23 cellular contexts compared by ENCODE assay signal in genomic region chr11:118313242-118313641, GRCh38. TPM values are rescaled to one million over a fixed set of nuclear protein-coding genes. Genes with fewer than 3 reads are reported as not detected.
DNase-seq lines count a peak whose midpoint lies in the region; ATAC-seq, FAIRE-seq and TF ChIP-seq lines count a peak whose summit lies in the region.
"Had no signal": no experiment of that assay in that cellular context is flagged by ENCODE, and none has a peak within 500 bp of the region (broad histone marks: within the 10 kb centered on the region; RNA-seq: fewer than 3 reads in every experiment).

No MANE protein-coding gene starts in this region.

- H3K4me1 ChIP-seq in BLaER1 treated with 17β-estradiol and CSF1 and Interleukin-3, amounts not matched to agents 10 nM and 100 nM, result peaks cover 51 to 63% (median 61%) of the 10 kb centered on the region in 10 experiments
- H3K4me1 ChIP-seq in DOHH2 (ENCODE audit: control insufficient read depth, low read length) (peaks cover 75% of the 10 kb centered on the region), Peyer's patch (peaks cover 0 to 27% (median 12%) of the 10 kb centered on the region in 4 donors)

- H3K27ac ChIP-seq in BLaER1 treated with 17β-estradiol and CSF1 and Interleukin-3, amounts not matched to agents 10 nM and 100 nM, result peak overlapping the region in 7 of 11 experiments; percentile 42 to 88 (median 71); a peak in 10 of 22 replicates
- H3K27ac ChIP-seq in DOHH2 (ENCODE audit: low read depth, low read length) (peak overlapping the region; percentile 100), Peyer's patch (no peak overlapping the region)
- H3K27ac ChIP-seq: SK-N-MC had no signal

- no peaks in the 10 kb centered on the region for H3K27me3 Mint-ChIP-seq in T-helper 17 cell
- peaks cover 3 to 13% (median 5%) of the 10 kb centered on the region in 3 donors for H3K27me3 Mint-ChIP-seq in immature natural killer cell (ENCODE audit: low read depth in 3 of 3)

- H3K9me2 ChIP-seq in DOHH2 (replicated peaks; ENCODE audit: control insufficient read depth, low read length), result no peaks in the 10 kb centered on the region

- H3K4me3 Mint-ChIP-seq in T-helper 17 cell, result no peak overlapping the region
- H3K4me3 Mint-ChIP-seq in immature natural killer cell, result no peak overlapping the region
- H3K4me3 Mint-ChIP-seq: WTC11 had no signal

- H3K4me3 ChIP-seq in BLaER1 treated with 17β-estradiol and CSF1 and Interleukin-3, amounts not matched to agents 10 nM and 100 nM, result no peak overlapping the region
- peak overlapping the region; percentile 71 for H3K4me3 ChIP-seq in DOHH2 (ENCODE audit: low read length)
- H3K4me3 ChIP-seq in Peyer's patch, result no peak overlapping the region
- H3K4me3 ChIP-seq: SK-N-MC had no signal

- peaks cover 0 to 1% (median 0%) of the 10 kb centered on the region in 6 donors for H3K9me3 Mint-ChIP-seq in immature natural killer cell

- H3K36me3 Mint-ChIP-seq in T-helper 17 cell (ENCODE audit: low read depth) (peaks cover 21% of the 10 kb centered on the region), immature natural killer cell (peaks cover 9 to 44% (median 36%) of the 10 kb centered on the region in 3 donors)

- FAIRE-seq in D721Med (lab: Jason Lieb, UNC) (no peak), GM12891 (lab: Jason Lieb, UNC) (no peak)
- FAIRE-seq: endothelial cell of umbilical vein had no signal

- TF ChIP-seq CTCF in DOHH2 (IDR thresholded peaks at IDR 0.05; ENCODE audit: low read depth, low read length, poor library complexity, severe bottlenecking) (no peak), D721Med (IDR thresholded peaks at IDR 0.05; ENCODE audit: insufficient read depth, missing control alignments) (no peak), Peyer's patch (IDR thresholded peaks at IDR 0.05) (no peak)

- no peaks in the 10 kb centered on the region for H4K20me1 ChIP-seq in BLaER1 treated with 17β-estradiol and CSF1 and Interleukin-3, amounts not matched to agents 10 nM and 100 nM
- no peaks in the 10 kb centered on the region for H4K20me1 ChIP-seq in DOHH2 (ENCODE audit: control insufficient read depth, insufficient read depth, low read depth, low read length)

- H3K4me2 ChIP-seq in BLaER1 treated with 17β-estradiol and CSF1 and Interleukin-3, amounts not matched to agents 10 nM and 100 nM, result peak overlapping the region in 9 of 11 experiments; percentile 68 to 95 (median 86); a peak in 18 of 22 replicates
- H3K4me2 ChIP-seq in DOHH2 (ENCODE audit: low read length), result peak overlapping the region; percentile 100

- H3K27ac Mint-ChIP-seq in T-helper 17 cell (peak overlapping the region; percentile 88), immature natural killer cell (peak overlapping the region; percentile 66 to 98 (median 86))
- H3K27ac Mint-ChIP-seq: WTC11 had no signal

- H3F3A ChIP-seq in DOHH2 (ENCODE audit: control insufficient read depth, insufficient read depth), result peaks cover 56% of the 10 kb centered on the region

- peak overlapping the region in 4 of 11 experiments; percentile 8 to 48 (median 16); a peak in 3 of 22 replicates for H3K9ac ChIP-seq in BLaER1 treated with 17β-estradiol and CSF1 and Interleukin-3, amounts not matched to agents 10 nM and 100 nM

- no peak for ATAC-seq in T-helper 17 cell
- ATAC-seq: WTC11 had no signal

- DNase-seq in T-helper 17 cell, result no peak
- no peak for DNase-seq in immature natural killer cell
- DNase-seq in D721Med (ENCODE audit: insufficient read length, low spot score), result no peak
- DNase-seq in GM12891 (ENCODE audit: insufficient read length, low spot score), result no peak
- DNase-seq in Peyer's patch, result no peak
- DNase-seq: activated CD4-positive, alpha-beta T cell treated with anti-CD3 and anti-CD28 coated beads, Interleukin-2, amount 50 U/mL, for 48 hours; amygdala; cortex of kidney; DMS79 treated with DMSO at 0.1 percent for 48 hours; GOT3; head of caudate nucleus; mesenchymal stem cell; NCI-H1105; NCI-H2029 treated with DMSO at 0.1 percent for 48 hours had no signal

- TF ChIP-seq POLR2A in GM12891 (IDR thresholded peaks at IDR 0.05; ENCODE audit: low read depth, low read length) (no peak), Peyer's patch (IDR thresholded peaks at IDR 0.05) (no peak)

- 0 out of 22 replicates have a peak, but pooled peaks cover 0 to 3% (median 0%) of the 10 kb centered on the region in 11 experiments for H3K9me3 ChIP-seq in BLaER1 treated with 17β-estradiol and CSF1 and Interleukin-3, amounts not matched to agents 10 nM and 100 nM (replicated peaks in 1 of 11)
- H3K9me3 ChIP-seq in DOHH2 (ENCODE audit: control insufficient read depth, insufficient read depth, low read length), result no peaks in the 10 kb centered on the region
- no peaks in the 10 kb centered on the region for H3K9me3 ChIP-seq in T-helper 17 cell (ENCODE audit: control insufficient read depth, low read length, poor library complexity, severe bottlenecking)
- H3K9me3 ChIP-seq in Peyer's patch, result no peaks in the 10 kb centered on the region

- H3K79me2 ChIP-seq in DOHH2 (ENCODE audit: control insufficient read depth, low read length), result peaks cover 6% of the 10 kb centered on the region; the same call in 1 of the 2 replicates

- no peaks in the 10 kb centered on the region for H3K36me3 ChIP-seq in BLaER1 treated with 17β-estradiol and CSF1 and Interleukin-3, amounts not matched to agents 10 nM and 100 nM
- H3K36me3 ChIP-seq in DOHH2 (ENCODE audit: control insufficient read depth, low read length) (peaks cover 4% of the 10 kb centered on the region; the same call in 1 of the 2 replicates), Peyer's patch (no peaks in the 10 kb centered on the region)

- H3K4me1 Mint-ChIP-seq in T-helper 17 cell, result peaks cover 68% of the 10 kb centered on the region
- peaks cover 74 to 99% of the 10 kb centered on the region in 2 donors for H3K4me1 Mint-ChIP-seq in immature natural killer cell

- no peaks in the 10 kb centered on the region for H3K27me3 ChIP-seq in BLaER1 treated with 17β-estradiol and CSF1 and Interleukin-3, amounts not matched to agents 10 nM and 100 nM
- H3K27me3 ChIP-seq in DOHH2 (ENCODE audit: control insufficient read depth, low read length), result no peaks in the 10 kb centered on the region
- H3K27me3 ChIP-seq in Peyer's patch, result no peaks in the 10 kb centered on the region

TF ChIP-seq in GM12891, 5 proteins besides CTCF, POLR2A, EP300 and RAD21:
- TF ChIP-seq PAX5 (IDR thresholded peaks at IDR 0.05; ENCODE audit: insufficient read depth, low read length, severe bottlenecking), result no peak
- TF ChIP-seq SPI1 (IDR thresholded peaks at IDR 0.05; ENCODE audit: low read depth, low read length), result no peak
- no peak for TF ChIP-seq POLR2AphosphoS5 (IDR thresholded peaks at IDR 0.05; ENCODE audit: low read depth, low read length)
- no peak for TF ChIP-seq POU2F2 (IDR thresholded peaks at IDR 0.05; ENCODE audit: low read depth, low read length)

RNA-seq across cellular contexts. Expression of gene CD3E, which starts 8.7 kb away (rescaled TPM):
- total RNA-seq in T-helper 17 cell, result 100 to 1,000 TPM; 511 to 544 TPM
- 100 to 1,000 TPM in 2 of 3 donors, 10 to 100 TPM in 1; 50.4 to 456 (median 296) TPM for polyA plus RNA-seq in immature natural killer cell
- 5.1 TPM for polyA plus RNA-seq in GM12891 (2012; ENCODE audit: low read depth, missing spikeins)
- total RNA-seq in Peyer's patch, result 1 to 10 TPM; 6.6 to 9.9 (median 8.7) TPM
- total RNA-seq: endothelial cell of umbilical vein, myocyte, osteocyte, RPMI7951 had no signal
- polyA plus RNA-seq: endothelial cell of umbilical vein had no signal

RNA-seq across cellular contexts. Expression of gene CD3D, which starts 29.3 kb away (rescaled TPM):
- 100 to 1,000 TPM; 313 to 354 TPM for total RNA-seq in T-helper 17 cell
- polyA plus RNA-seq in immature natural killer cell, result 10 to 100 TPM; 19.8 to 97.2 (median 20.5) TPM
- polyA plus RNA-seq in GM12891 (2012; ENCODE audit: low read depth, missing spikeins), result not detected
- total RNA-seq in Peyer's patch, result 10 to 100 TPM; 15.4 to 26.6 (median 21.1) TPM
- total RNA-seq: endothelial cell of umbilical vein, myocyte, osteocyte, RPMI7951 had no signal
- polyA plus RNA-seq: endothelial cell of umbilical vein had no signal

RNA-seq across cellular contexts. Expression of gene CD3G, which starts 30.9 kb away (rescaled TPM):
- total RNA-seq in T-helper 17 cell (100 to 1,000 TPM; 156 to 170 TPM), Peyer's patch (1 to 10 TPM; 4.7 to 7.0 (median 5.4) TPM)
- polyA plus RNA-seq in immature natural killer cell, result 10 to 100 TPM in 2 of 3 donors, 1 to 10 TPM in 1; 4.1 to 40.7 (median 10.8) TPM
- polyA plus RNA-seq in GM12891 (2012; ENCODE audit: low read depth, missing spikeins), result not detected
- total RNA-seq: endothelial cell of umbilical vein, HT1080, myocyte, osteocyte, RPMI7951 had no signal
- polyA plus RNA-seq: endothelial cell of umbilical vein had no signal

RNA-seq across cellular contexts. Expression of gene UBE4A, which starts 46.2 kb away (rescaled TPM):
- 10 to 100 TPM; 39.4 to 43.5 TPM for total RNA-seq in T-helper 17 cell
- polyA plus RNA-seq in immature natural killer cell, result 10 to 100 TPM; 13.7 to 26.3 (median 14.1) TPM
- polyA plus RNA-seq in GM12891 (2012; ENCODE audit: low read depth, missing spikeins), result 8.0 TPM
- total RNA-seq in Peyer's patch, result 10 to 100 TPM; 47.7 to 60.1 (median 54.1) TPM

RNA-seq across cellular contexts. Expression of gene MPZL2, which starts 49.1 kb away (rescaled TPM):
- under 1 TPM; 0.50 to 0.99 TPM for total RNA-seq in T-helper 17 cell
- 1 to 10 TPM in 1 of 3 donors, under 1 TPM in 2; 0.17 to 1.5 (median 0.49) TPM for polyA plus RNA-seq in immature natural killer cell
- polyA plus RNA-seq in GM12891 (2012; ENCODE audit: low read depth, missing spikeins), result 0.21 TPM
- total RNA-seq in Peyer's patch, result 10 to 100 TPM; 21.0 to 32.4 (median 22.3) TPM
- total RNA-seq: myocyte, osteocyte had no signal

Comparison
In these comparisons a context has a peak if more than half of its experiments do, and no peak if none do; other contexts are left out.
1. H3K27ac ChIP-seq: peak in BLaER1 treated with 17β-estradiol and CSF1 and Interleukin-3, amounts not matched to agents 10 nM and 100 nM (7 of 11) and DOHH2 (single experiment); none in Peyer's patch (0 of 4).
2. RNA of gene CD3E, which starts 8.7 kb away (total RNA-seq): 511 to 544 TPM in T-helper 17 cell; 6.6 to 9.9 TPM in Peyer's patch; every median in the first group is over 10 times any median in the second.
3. RNA of gene CD3D, which starts 29.3 kb away (total RNA-seq): 313 to 354 TPM in T-helper 17 cell; 15.4 to 26.6 TPM in Peyer's patch; every median in the first group is over 10 times any median in the second.
4. RNA of gene CD3G, which starts 30.9 kb away (total RNA-seq): 156 to 170 TPM in T-helper 17 cell; 4.7 to 7.0 TPM in Peyer's patch; every median in the first group is over 10 times any median in the second.